ENCODE assay signal across 1 cellular context in genomic region chr1:6105218-6105679, GRCh38.
A peak's percentile ranks its signal among the peaks of the same experiment; 100 is the strongest.
TF ChIP-seq lines count a peak whose summit lies in the region.

No MANE protein-coding gene starts in this region.

TF ChIP-seq in IMR-90, 13 proteins besides CTCF, POLR2A, EP300 and RAD21:
- TF ChIP-seq RFX5 (IDR thresholded peaks at IDR 0.05; ENCODE audit: low read depth, low read length) (no peak), MAFK (IDR thresholded peaks at IDR 0.05; ENCODE audit: low read depth, low read length) (peak; percentile 53; the same call in 1 of the 2 replicates), NFE2L2 (IDR thresholded peaks at IDR 0.05; ENCODE audit: low read depth, low read length) (no peak), MAZ (IDR thresholded peaks at IDR 0.05; ENCODE audit: borderline replicate concordance, low read depth, low read length) (no peak), CHD1 (IDR thresholded peaks at IDR 0.05; ENCODE audit: low read depth, low read length) (no peak), MXI1 (IDR thresholded peaks at IDR 0.05; ENCODE audit: borderline replicate concordance, low read depth, low read length) (no peak)
TF ChIP-seq in IMR-90: peak in this region for 1.
